9 cellular contexts compared by ENCODE assay signal in genomic region chr12:57852620-57853509, GRCh38. TPM values are rescaled to one million over a fixed set of nuclear protein-coding genes. Genes with fewer than 3 reads are reported as not detected.
A peak's percentile ranks its signal among the peaks of the same experiment; 100 is the strongest.
DNase-seq lines count a peak whose midpoint lies in the region; ATAC-seq and TF ChIP-seq lines count a peak whose summit lies in the region.
"Had no signal": no experiment of that assay in that cellular context is flagged by ENCODE, and none has a peak within 500 bp of the region (broad histone marks: within the 10 kb centered on the region; RNA-seq: fewer than 3 reads in every experiment).

No MANE protein-coding gene starts in this region.

- TF ChIP-seq CTCF in astrocyte of the cerebellum (IDR thresholded peaks at IDR 0.05; ENCODE audit: low read depth, low read length, missing control alignments) (peak; percentile 3), prostate gland (IDR thresholded peaks at IDR 0.05) (peak in 1 of 4 experiments; percentile 16)

- no peak overlapping the region for H3K4me3 Mint-ChIP-seq in stimulated activated memory B cell treated with anti-CD40 and anti-IgM and Interleukin-4, amounts not matched to agents 10 μg/mL and 1 μg/mL and 100 μg/mL, for 72 hours

- no peak for ATAC-seq in stimulated activated memory B cell treated with anti-CD40 and anti-IgM and Interleukin-4, amounts not matched to agents 10 μg/mL and 1 μg/mL and 100 μg/mL, for 72 hours

- H3K27ac Mint-ChIP-seq in stimulated activated memory B cell treated with anti-CD40 and anti-IgM and Interleukin-4, amounts not matched to agents 10 μg/mL and 1 μg/mL and 100 μg/mL, for 72 hours: no peak overlapping the region

- DNase-seq in ELF-1 (ENCODE audit: low read depth, low spot score) (peak; percentile 78), astrocyte of the cerebellum (ENCODE audit: low read depth) (no peak), iPS DF 6.9 (ENCODE audit: low read depth, low spot score) (no peak), prostate gland (ENCODE audit: low spot score) (peak; percentile 51), NCI-H2081 treated with DMSO at 0.1 percent for 48 hours (lab: John Stamatoyannopoulos, UW) (no peak), NCI-H1417 (lab: John Stamatoyannopoulos, UW) (no peak), HPDE6-E6E7 (ENCODE audit: extremely low spot score) (no peak)

- H3K36me3 Mint-ChIP-seq in stimulated activated memory B cell treated with anti-CD40 and anti-IgM and Interleukin-4, amounts not matched to agents 10 μg/mL and 1 μg/mL and 100 μg/mL, for 72 hours: no peaks in the 10 kb centered on the region

- H3K4me3 ChIP-seq in astrocyte of the cerebellum (ENCODE audit: low read depth, low read length) (peak overlapping the region; percentile 15), iPS DF 6.9 (ENCODE audit: low read length) (peak overlapping the region; percentile 23; the same call in 1 of the 2 replicates), prostate gland (peak overlapping the region; percentile 19 to 29)

- TF ChIP-seq POLR2A in prostate gland (IDR thresholded peaks at IDR 0.05): no peak

- WGBS in iPS DF 6.9 (ENCODE audit: insufficient coverage, insufficient read length): no CpG with 5 or more reads among the region's 38 CpGs
- 18% methylated on average over 38 of the region's 38 CpGs for WGBS in prostate gland

- intact Hi-C loops in prostate gland (cut with DNase I): no loop called here

- H3K4me1 Mint-ChIP-seq in stimulated activated memory B cell treated with anti-CD40 and anti-IgM and Interleukin-4, amounts not matched to agents 10 μg/mL and 1 μg/mL and 100 μg/mL, for 72 hours: peaks cover 36% of the 10 kb centered on the region

- no peaks in the 10 kb centered on the region for H3K27me3 ChIP-seq in iPS DF 6.9 (ENCODE audit: control insufficient read depth, insufficient read depth, low read length)
- H3K27me3 ChIP-seq in prostate gland (replicated peaks; ENCODE audit: insufficient read depth): no peaks in the 10 kb centered on the region

- peaks cover 54% of the 10 kb centered on the region for H3K27me3 Mint-ChIP-seq in stimulated activated memory B cell treated with anti-CD40 and anti-IgM and Interleukin-4, amounts not matched to agents 10 μg/mL and 1 μg/mL and 100 μg/mL, for 72 hours

- in situ Hi-C loops in astrocyte of the cerebellum (cut with HindIII; ENCODE audit: low sequenced_read_pairs): no loop called here

- H3K27ac ChIP-seq in iPS DF 6.9 (ENCODE audit: low read length) (no peak overlapping the region), prostate gland (peak overlapping the region; percentile 71 to 74)

- no peaks in the 10 kb centered on the region for H3K9me3 ChIP-seq in iPS DF 6.9 (ENCODE audit: control insufficient read depth, insufficient read depth, low read length)
- H3K9me3 ChIP-seq in prostate gland: no peaks in the 10 kb centered on the region

- peaks cover 6% of the 10 kb centered on the region for H3K9me3 Mint-ChIP-seq in stimulated activated memory B cell treated with anti-CD40 and anti-IgM and Interleukin-4, amounts not matched to agents 10 μg/mL and 1 μg/mL and 100 μg/mL, for 72 hours

- H3K36me3 ChIP-seq in iPS DF 6.9 (ENCODE audit: control insufficient read depth, insufficient read depth, low read length) (no peaks in the 10 kb centered on the region), prostate gland (no peaks in the 10 kb centered on the region)

- peaks cover 11% of the 10 kb centered on the region for H3K4me1 ChIP-seq in iPS DF 6.9 (ENCODE audit: control insufficient read depth, insufficient read depth, low read length)
- no peaks in the 10 kb centered on the region for H3K4me1 ChIP-seq in prostate gland (replicated peaks)

RNA-seq across cellular contexts. Expression of gene CTDSP2, which starts 6.3 kb away (rescaled TPM):
- 100 to 1,000 TPM in 1 of 2 donors, 10 to 100 TPM in 1; 99.2 to 159 TPM for total RNA-seq in prostate gland

RNA-seq across cellular contexts. Expression of gene AVIL, which starts 34.3 kb away (rescaled TPM):
- 1 to 10 TPM; 3.1 to 3.5 TPM for total RNA-seq in prostate gland
- total RNA-seq: Daoy had no signal

Comparison
In these comparisons a context has a peak if more than half of its experiments do, and no peak if none do; other contexts are left out.
1. DNase-seq: peak in ELF-1 (single experiment) and prostate gland (single experiment); none in astrocyte of the cerebellum (single experiment), iPS DF 6.9 (single experiment), NCI-H2081 treated with DMSO at 0.1 percent for 48 hours (single experiment), NCI-H1417 (0 of 3) and HPDE6-E6E7 (single experiment).
2. Peak in every context shown above with its lines, with median percentiles within 50 percentile points of each other: H3K4me3 ChIP-seq.